Comparison of ENCODE assay signal across 13 cellular contexts in the genomic region with DNA sequence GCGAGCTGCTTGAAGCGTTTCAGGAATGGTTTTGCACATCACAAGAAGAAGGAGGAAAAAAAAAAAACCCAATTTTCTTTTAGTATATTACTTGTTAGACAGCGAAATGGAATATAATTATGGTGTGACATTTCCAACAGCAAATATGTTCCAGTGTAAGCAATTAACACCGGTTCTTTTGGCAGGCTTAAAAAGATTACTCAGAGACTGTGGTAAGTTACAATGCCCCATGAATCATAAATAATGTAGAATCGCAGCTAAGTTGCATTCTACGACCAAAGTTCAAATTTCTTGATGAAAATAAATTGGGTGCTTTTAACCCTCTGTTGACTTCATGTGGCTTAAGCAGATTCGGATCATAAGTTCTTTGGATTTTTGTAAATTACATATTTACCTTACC.
DNase-seq lines count a peak whose midpoint lies in the region; ATAC-seq, FAIRE-seq and TF ChIP-seq lines count a peak whose summit lies in the region.
"Had no signal": no experiment of that assay in that cellular context is flagged by ENCODE, and none has a peak within 500 bp of the region (broad histone marks: within the 10 kb centered on the region; RNA-seq: fewer than 3 reads in every experiment).

No MANE protein-coding gene starts in this region.

- intact Hi-C loops in left ventricle myocardium superior (cut with micrococcal nuclease) = no loop called here
- intact Hi-C loops in ascending aorta (cut with DNase I) = no loop called here
- intact Hi-C loops in mucosa of descending colon (cut with DNase I, micrococcal nuclease) = no loop called here
- intact Hi-C loops in uterus (cut with DNase I; ENCODE audit: low total_unique reads) = no loop called here

- H3K27ac ChIP-seq in cardiac muscle cell = peak overlapping the region; percentile 78
- H3K27ac ChIP-seq in ascending aorta = peak overlapping the region; percentile 51 to 58
- peak overlapping the region; percentile 47 to 77 for H3K27ac ChIP-seq in uterus
- H3K27ac ChIP-seq: PC-9, upper lobe of right lung had no signal

- ATAC-seq in left ventricle myocardium superior = no peak
- ATAC-seq in mucosa of descending colon = peak; percentile 19
- ATAC-seq in esophagus mucosa = no peak

- no peak for TF ChIP-seq POLR2A in uterus (IDR thresholded peaks at IDR 0.05)

- no peak for FAIRE-seq in frontal cortex (lab: Jason Lieb, UNC)
- FAIRE-seq: GM18507 had no signal

- no peaks in the 10 kb centered on the region for H3K9me3 ChIP-seq in cardiac muscle cell (ENCODE audit: low read depth)
- no peaks in the 10 kb centered on the region for H3K9me3 ChIP-seq in ascending aorta
- H3K9me3 ChIP-seq in mucosa of descending colon = no peaks in the 10 kb centered on the region
- no peaks in the 10 kb centered on the region for H3K9me3 ChIP-seq in uterus
- H3K9me3 ChIP-seq: upper lobe of right lung had no signal

- TF ChIP-seq CTCF in cardiac muscle cell (IDR thresholded peaks at IDR 0.05; ENCODE audit: low read depth, low read length) = no peak
- TF ChIP-seq CTCF in ascending aorta (IDR thresholded peaks at IDR 0.05) = no peak
- no peak for TF ChIP-seq CTCF in mucosa of descending colon (IDR thresholded peaks at IDR 0.05)
- TF ChIP-seq CTCF in uterus (IDR thresholded peaks at IDR 0.05) = no peak

- H3K27me3 ChIP-seq in cardiac muscle cell = no peaks in the 10 kb centered on the region
- H3K27me3 ChIP-seq in ascending aorta = no peaks in the 10 kb centered on the region
- H3K27me3 ChIP-seq in uterus = no peaks in the 10 kb centered on the region
- H3K27me3 ChIP-seq: upper lobe of right lung had no signal

- no peak overlapping the region for H3K4me3 ChIP-seq in cardiac muscle cell
- H3K4me3 ChIP-seq in ascending aorta = no peak overlapping the region
- H3K4me3 ChIP-seq in mucosa of descending colon = no peak overlapping the region
- H3K4me3 ChIP-seq in uterus = no peak overlapping the region
- H3K4me3 ChIP-seq: PC-9, upper lobe of right lung had no signal

- H3K36me3 ChIP-seq in cardiac muscle cell (no peaks in the 10 kb centered on the region), ascending aorta (no peaks in the 10 kb centered on the region), mucosa of descending colon (ENCODE audit: low read depth) (no peaks in the 10 kb centered on the region), uterus (no peaks in the 10 kb centered on the region)
- H3K36me3 ChIP-seq: upper lobe of right lung had no signal

- peaks cover 13% of the 10 kb centered on the region for H3K4me1 ChIP-seq in cardiac muscle cell (ENCODE audit: low read depth)
- peaks cover 3 to 4% of the 10 kb centered on the region in 2 donors for H3K4me1 ChIP-seq in ascending aorta
- H3K4me1 ChIP-seq in mucosa of descending colon (ENCODE audit: low read depth) = no peaks in the 10 kb centered on the region
- peaks cover 0 to 4% of the 10 kb centered on the region in 2 donors for H3K4me1 ChIP-seq in uterus

- no peak for DNase-seq in cardiac muscle cell (ENCODE audit: low read depth in 1 of 2, low spot score in 1 of 2)
- DNase-seq in left ventricle myocardium superior = no peak
- DNase-seq in ascending aorta (ENCODE audit: low spot score in 2 of 2) = no peak
- no peak for DNase-seq in mucosa of descending colon
- no peak for DNase-seq in uterus
- no peak for DNase-seq in frontal cortex (ENCODE audit: low spot score in 2 of 2)
- DNase-seq in 8988T = no peak
- DNase-seq: activated naive CD4-positive, alpha-beta T cell treated with anti-CD3 and anti-CD28 coated beads for 36 hours; NCI-H2107; PC-9; upper lobe of right lung had no signal
